Comparison of ENCODE assay signal across 9 cellular contexts in genomic region chr18:21243041-21243431, GRCh38. TPM values are rescaled to one million over a fixed set of nuclear protein-coding genes. Genes with fewer than 3 reads are reported as not detected.
DNase-seq lines count a peak whose midpoint lies in the region; ATAC-seq and TF ChIP-seq lines count a peak whose summit lies in the region.
"Had no signal": no experiment of that assay in that cellular context is flagged by ENCODE, and none has a peak within 500 bp of the region (broad histone marks: within the 10 kb centered on the region; RNA-seq: fewer than 3 reads in every experiment).

No MANE protein-coding gene starts in this region.

- H3K9me3 Mint-ChIP-seq in CD8-positive, alpha-beta memory T cell: peaks cover 0 to 5% (median 0%) of the 10 kb centered on the region in 5 donors
- H3K9me3 Mint-ChIP-seq in osteocyte (ENCODE audit: unreplicated experiment): no peaks in the 10 kb centered on the region
- H3K9me3 Mint-ChIP-seq: activated naive CD4-positive, alpha-beta T cell treated with anti-CD3 and anti-CD28 coated beads, Interleukin-2, amount 50 U/mL, for 24 hours had no signal

- peak overlapping the region in 2 of 8 donors; percentile 43 to 57 for H3K27ac Mint-ChIP-seq in CD8-positive, alpha-beta memory T cell
- H3K27ac Mint-ChIP-seq in osteocyte (ENCODE audit: unreplicated experiment): no peak overlapping the region
- H3K27ac Mint-ChIP-seq: activated naive CD4-positive, alpha-beta T cell treated with anti-CD3 and anti-CD28 coated beads, Interleukin-2, amount 50 U/mL, for 24 hours had no signal

- no peak for ATAC-seq in HG02678 (IDR thresholded peaks at IDR 0.05; ENCODE audit: unreplicated experiment)

- POLR2A ChIA-PET in CD8-positive, alpha-beta memory T cell (lab: Charles Lee): no interaction called here

- peaks cover 40 to 69% of the 10 kb centered on the region in 2 donors for H3K27me3 Mint-ChIP-seq in CD8-positive, alpha-beta memory T cell
- peaks cover 70% of the 10 kb centered on the region for H3K27me3 Mint-ChIP-seq in osteocyte (ENCODE audit: unreplicated experiment)

- H3K4me1 ChIP-seq in CD8-positive, alpha-beta memory T cell (ENCODE audit: insufficient read depth, low read length): no peaks in the 10 kb centered on the region

- CTCF ChIA-PET in CD8-positive, alpha-beta memory T cell (lab: Charles Lee): no interaction called here

- in situ Hi-C loops in GM13977 (cut with MboI; ENCODE audit: low pct_unique_long_range_greater_than_20kb, low sequenced_read_pairs, unreplicated experiment): no loop called here

- H3K4me3 Mint-ChIP-seq in CD8-positive, alpha-beta memory T cell: peak overlapping the region in 5 of 7 donors; percentile 27 to 71 (median 61)
- peak overlapping the region; percentile 65 for H3K4me3 Mint-ChIP-seq in osteocyte (ENCODE audit: unreplicated experiment)
- H3K4me3 Mint-ChIP-seq: activated naive CD4-positive, alpha-beta T cell treated with anti-CD3 and anti-CD28 coated beads, Interleukin-2, amount 50 U/mL, for 24 hours had no signal

- no peak overlapping the region for H3K4me3 ChIP-seq in CD8-positive, alpha-beta memory T cell (ENCODE audit: low read length)
- H3K4me3 ChIP-seq in fibroblast of mammary gland (ENCODE audit: control insufficient read depth, low read depth, low read length): peak overlapping the region; percentile 67

- H3K9me3 ChIP-seq in CD8-positive, alpha-beta memory T cell (ENCODE audit: low read length): no peaks in the 10 kb centered on the region

- no peak overlapping the region for H3K27ac ChIP-seq in CD8-positive, alpha-beta memory T cell (ENCODE audit: low read depth, low read length)

- H3K36me3 Mint-ChIP-seq in CD8-positive, alpha-beta memory T cell: no peaks in the 10 kb centered on the region
- H3K36me3 Mint-ChIP-seq in osteocyte (ENCODE audit: unreplicated experiment): no peaks in the 10 kb centered on the region
- H3K36me3 Mint-ChIP-seq: activated naive CD4-positive, alpha-beta T cell treated with anti-CD3 and anti-CD28 coated beads, Interleukin-2, amount 50 U/mL, for 24 hours had no signal

- TF ChIP-seq CTCF in fibroblast of mammary gland (conservative IDR thresholded peaks at IDR 0.05; ENCODE audit: control insufficient read depth, insufficient read depth, low read depth, low read length) (no peak), osteocyte (IDR thresholded peaks at IDR 0.05) (no peak), GM13977 (IDR thresholded peaks at IDR 0.05; ENCODE audit: extremely low read depth, insufficient read depth, missing control alignments) (no peak)

- H3K4me1 Mint-ChIP-seq in CD8-positive, alpha-beta memory T cell: peaks cover 7 to 14% (median 11%) of the 10 kb centered on the region in 3 donors
- H3K4me1 Mint-ChIP-seq in osteocyte (ENCODE audit: unreplicated experiment): peaks cover 17% of the 10 kb centered on the region

- peaks cover 11% of the 10 kb centered on the region for H3K27me3 ChIP-seq in CD8-positive, alpha-beta memory T cell (ENCODE audit: insufficient read depth, low read length, poor library complexity, severe bottlenecking)

- DNase-seq in CD8-positive, alpha-beta memory T cell: no peak
- DNase-seq in NCI-H1417 (lab: John Stamatoyannopoulos, UW): peak in 2 of 3 experiments; percentile 78 to 80
- DNase-seq in fibroblast of mammary gland (ENCODE audit: low read depth): peak; percentile 21
- DNase-seq in osteocyte (ENCODE audit: extremely low spot score, unreplicated experiment): no peak
- DNase-seq in kidney glomerular epithelial cell (lab: John Stamatoyannopoulos, UW): no peak
- no peak for DNase-seq in NCI-H774 (lab: John Stamatoyannopoulos, UW)
- DNase-seq in GM13977 (ENCODE audit: low spot score): no peak

- H3K36me3 ChIP-seq in CD8-positive, alpha-beta memory T cell (ENCODE audit: insufficient read depth, low read length): no peaks in the 10 kb centered on the region

RNA-seq across cellular contexts. Expression of gene GREB1L, which starts 1.0 kb away (rescaled TPM):
- total RNA-seq in CD8-positive, alpha-beta memory T cell: not detected
- polyA plus RNA-seq in CD8-positive, alpha-beta memory T cell: 0.13 TPM
- total RNA-seq in osteocyte: 0.60 and 0.70 TPM in 2 replicates

Comparison
In these comparisons a context has a peak if more than half of its experiments do, and no peak if none do; other contexts are left out.
1. DNase-seq: peak in NCI-H1417 (2 of 3) and fibroblast of mammary gland (single experiment); none in CD8-positive, alpha-beta memory T cell (0 of 5), osteocyte (single experiment), kidney glomerular epithelial cell (single experiment), NCI-H774 (single experiment) and GM13977 (single experiment).